Comparison of ENCODE assay signal across 8 cellular contexts in genomic region chr1:246565751-246566127, GRCh38. TPM values are rescaled to one million over a fixed set of nuclear protein-coding genes. Genes with fewer than 3 reads are reported as not detected.
DNase-seq lines count a peak whose midpoint lies in the region; ATAC-seq and TF ChIP-seq lines count a peak whose summit lies in the region.

No MANE protein-coding gene starts in this region.

- H3K4me2 ChIP-seq in PC-3 (ENCODE audit: low read length) (peak overlapping the region; percentile 94), neuronal stem cell (ENCODE audit: insufficient read depth, low read length, poor library complexity, severe bottlenecking) (peak overlapping the region; percentile 73)

- H4K91ac ChIP-seq in neuronal stem cell (ENCODE audit: low read depth, low read length, poor library complexity), result no peak overlapping the region

- TF ChIP-seq CTCF in A673 (conservative IDR thresholded peaks at IDR 0.05; ENCODE audit: low read depth, low read length), result no peak
- no peak for TF ChIP-seq CTCF in PC-3 (conservative IDR thresholded peaks at IDR 0.05; ENCODE audit: low read depth, low read length)

- in situ Hi-C loops in G401 (cut with HindIII; ENCODE audit: low sequenced_read_pairs), result no loop called here

- H2BK15ac ChIP-seq in neuronal stem cell (ENCODE audit: low read length), result no peak overlapping the region

- H2BK12ac ChIP-seq in neuronal stem cell (ENCODE audit: low read length), result no peak overlapping the region

- peak; percentile 0 for ATAC-seq in GM19438 (IDR thresholded peaks at IDR 0.05; ENCODE audit: low read depth, unreplicated experiment)
- ATAC-seq in PC-3, result peak; percentile 5
- ATAC-seq in GM21576 (IDR thresholded peaks at IDR 0.05; ENCODE audit: unreplicated experiment), result no peak
- no peak for ATAC-seq in HG03460 (IDR thresholded peaks at IDR 0.05; ENCODE audit: unreplicated experiment)

- intact Hi-C loops in A673 (cut with micrococcal nuclease; ENCODE audit: unreplicated experiment) (loop anchor here (5.0 kb wide), 2 partner anchors 82 to 132 kb away; no protein-coding TSS in a partner anchor), PC-3 (cut with micrococcal nuclease) (loop anchor here (1.0 to 10.0 kb wide), 5 partner anchors 32 to 189 kb away; no protein-coding TSS in a partner anchor)

- peaks cover 86% of the 10 kb centered on the region for H3K79me2 ChIP-seq in PC-3 (ENCODE audit: low read length)

- no peak overlapping the region for H3K4ac ChIP-seq in neuronal stem cell (ENCODE audit: low read length)

- H3K9me2 ChIP-seq in PC-3 (replicated peaks; ENCODE audit: low read length), result no peaks in the 10 kb centered on the region

- peak overlapping the region; percentile 89 for H3K9ac ChIP-seq in PC-3 (ENCODE audit: low read length)
- peak overlapping the region; percentile 86 for H3K9ac ChIP-seq in neuronal stem cell (ENCODE audit: low read depth, low read length, poor library complexity)

- H3K27ac ChIP-seq in A673 (ENCODE audit: low read depth, low read length, poor library complexity, severe bottlenecking) (peak overlapping the region; percentile 78), PC-3 (ENCODE audit: low read length) (peak overlapping the region; percentile 65), epithelial cell of prostate (peak overlapping the region; percentile 89), neuronal stem cell (replicated peaks; ENCODE audit: low read length) (no peak overlapping the region)

- H4K8ac ChIP-seq in neuronal stem cell (ENCODE audit: low read depth, low read length), result no peak overlapping the region

- H2BK120ac ChIP-seq in neuronal stem cell (ENCODE audit: low read depth, low read length), result no peak overlapping the region

- peaks cover 14% of the 10 kb centered on the region; the same call in 1 of the 2 replicates for H4K20me1 ChIP-seq in PC-3 (ENCODE audit: low read length)

- BruUV-seq in A673 (replicated peaks; lab: Mats Ljungman, UMichigan) (TSS peak; percentile 44), PC-3 (replicated peaks; lab: Mats Ljungman, UMichigan) (TSS peak; percentile 57)

- peak overlapping the region; percentile 73 for H2AFZ ChIP-seq in PC-3 (ENCODE audit: low read length)
- H2AFZ ChIP-seq in neuronal stem cell (ENCODE audit: low read length), result peak overlapping the region; percentile 96

- H2AK5ac ChIP-seq in neuronal stem cell (ENCODE audit: low read depth, low read length), result no peak overlapping the region

- DNase-seq in A673 (ENCODE audit: low spot score) (no peak), PC-3 (peak; percentile 44), epithelial cell of prostate (ENCODE audit: low read depth, low spot score) (no peak), neuronal stem cell (ENCODE audit: low spot score) (no peak), G401 (ENCODE audit: low spot score) (no peak)

- peak overlapping the region; percentile 80 for H3K4me3 ChIP-seq in A673 (ENCODE audit: low read depth, low read length, poor library complexity, severe bottlenecking)
- H3K4me3 ChIP-seq in PC-3 (ENCODE audit: low read length), result peak overlapping the region; percentile 88
- H3K4me3 ChIP-seq in neuronal stem cell (ENCODE audit: low read length in 2 of 2), result peak overlapping the region; percentile 82 to 97

- H3F3A ChIP-seq in PC-3 (ENCODE audit: low read length, unreplicated experiment), result no peaks in the 10 kb centered on the region

- CTCF ChIA-PET in A673 (lab: Charles Lee), result no interaction called here
- CTCF ChIA-PET in PC-3 (lab: Charles Lee), result interaction anchor here (0.7 kb wide), 1 partner anchor 159 kb away, joined by 4 read pairs; the partner anchor contains the start of gene SCCPDH

- POLR2A ChIA-PET in A673 (lab: Charles Lee; ENCODE audit: low non-redundant PET) (no interaction called here), PC-3 (lab: Charles Lee; ENCODE audit: unreplicated experiment) (no interaction called here)

- peak overlapping the region; percentile 100 for H3K23ac ChIP-seq in neuronal stem cell (ENCODE audit: low read depth, low read length, poor library complexity)

- no peak overlapping the region for H2BK5ac ChIP-seq in neuronal stem cell (ENCODE audit: low read length)

- peak overlapping the region; percentile 78 for H3K18ac ChIP-seq in neuronal stem cell (ENCODE audit: low read length)

- no peaks in the 10 kb centered on the region for H3K79me1 ChIP-seq in neuronal stem cell (ENCODE audit: low read depth, low read length)

- H3K27me3 ChIP-seq in A673 (replicated peaks; ENCODE audit: insufficient read depth, low read depth, low read length, poor library complexity) (no peaks in the 10 kb centered on the region), PC-3 (ENCODE audit: low read length) (no peaks in the 10 kb centered on the region), neuronal stem cell (ENCODE audit: control insufficient read depth in 3 of 3, insufficient read depth in 3 of 3, low read depth in 1 of 3, low read length in 3 of 3) (no peaks in the 10 kb centered on the region)

- no peak overlapping the region for H3K14ac ChIP-seq in neuronal stem cell (ENCODE audit: low read length)

- no CpG with 5 or more reads among the region's 25 CpGs for WGBS in neuronal stem cell (ENCODE audit: extremely low coverage in 2 of 2, insufficient read length in 2 of 2, insufficient replicate concordance in 1 of 2), 2 donors

- no peaks in the 10 kb centered on the region for H3K36me3 ChIP-seq in A673 (ENCODE audit: insufficient read depth, low read length, poor library complexity, severe bottlenecking)
- H3K36me3 ChIP-seq in PC-3 (ENCODE audit: low read depth, low read length), result no peaks in the 10 kb centered on the region; the same call in 1 of the 2 replicates
- H3K36me3 ChIP-seq in neuronal stem cell (replicated peaks in 1 of 2; ENCODE audit: control insufficient read depth in 2 of 2, insufficient read depth in 2 of 2, low read length in 2 of 2), result peaks cover 0 to 23% of the 10 kb centered on the region in 2 donors

- H3K4me1 ChIP-seq in A673 (ENCODE audit: insufficient read depth, low read length, poor library complexity, severe bottlenecking) (peaks cover 23% of the 10 kb centered on the region), PC-3 (ENCODE audit: insufficient read depth, low read length) (peaks cover 31% of the 10 kb centered on the region), neuronal stem cell (ENCODE audit: control insufficient read depth in 2 of 2, insufficient read depth in 1 of 2, low read depth in 1 of 2, low read length in 2 of 2) (peaks cover 4 to 5% of the 10 kb centered on the region in 2 donors)

- H3K9me3 ChIP-seq in A673 (ENCODE audit: low read depth, low read length, poor library complexity, severe bottlenecking) (no peaks in the 10 kb centered on the region), PC-3 (ENCODE audit: low read length) (no peaks in the 10 kb centered on the region), neuronal stem cell (replicated peaks in 1 of 2; ENCODE audit: control insufficient read depth in 2 of 2, insufficient read depth in 1 of 2, low read depth in 1 of 2, low read length in 2 of 2) (no peaks in the 10 kb centered on the region)

RNA-seq across cellular contexts. Expression of gene TFB2M, which starts 0.3 kb away (rescaled TPM):
- total RNA-seq in A673 (2021), result 18.0 and 21.1 TPM in 2 replicates
- 30.7 and 47.0 TPM in 2 replicates for total RNA-seq in PC-3 (2014; rRNA removed)
- 10.4 TPM for polyA plus RNA-seq in neuronal stem cell (2013, experiment 1 of 2)
- polyA plus RNA-seq in neuronal stem cell (2013, experiment 2 of 2), result 10.6 TPM
- total RNA-seq in G401 (2014; rRNA removed; shearing (Covaris generic)), result 8.8 and 8.9 TPM in 2 replicates

RNA-seq across cellular contexts. Expression of gene CNST, which starts 0.5 kb away (rescaled TPM):
- total RNA-seq in A673 (2021), result 21.0 and 25.0 TPM in 2 replicates
- 13.5 and 15.0 TPM in 2 replicates for total RNA-seq in PC-3 (2014; rRNA removed)
- polyA plus RNA-seq in neuronal stem cell (2013, experiment 1 of 2), result 8.5 TPM
- polyA plus RNA-seq in neuronal stem cell (2013, experiment 2 of 2), result 8.6 TPM
- total RNA-seq in G401 (2014; rRNA removed; shearing (Covaris generic)), result 17.4 and 20.6 TPM in 2 replicates

RNA-seq across cellular contexts. Expression of gene SMYD3, which starts 58.7 kb away (rescaled TPM):
- total RNA-seq in A673 (2021) (29.0 and 40.8 TPM in 2 replicates), PC-3 (2014; rRNA removed) (33.0 and 40.3 TPM in 2 replicates)
- polyA plus RNA-seq in neuronal stem cell (2013, experiment 1 of 2), result 41.7 TPM
- polyA plus RNA-seq in neuronal stem cell (2013, experiment 2 of 2), result 42.8 TPM
- total RNA-seq in G401 (2014; rRNA removed; shearing (Covaris generic)), result 49.5 and 69.6 TPM in 2 replicates

Comparison
In these comparisons a context has a peak if more than half of its experiments do, and no peak if none do; other contexts are left out.
1. ATAC-seq: peak in GM19438 (single experiment) and PC-3 (single experiment); none in GM21576 (single experiment) and HG03460 (single experiment).
2. Peak in every context shown above with its lines, with median percentiles within 50 percentile points of each other: H3K4me3 ChIP-seq.